1 cellular context compared by ENCODE assay signal in genomic region chr2:170744248-170745002, GRCh38.
TF ChIP-seq lines count a peak whose summit lies in the region.

No MANE protein-coding gene starts in this region.

TF ChIP-seq in HepG2, 621 proteins besides CTCF, POLR2A, EP300 and RAD21 (continued from another document and continues in another):
- TF ChIP-seq CBFB (CRISPR knock-in tag; IDR thresholded peaks at IDR 0.05): 0 out of 2 replicates have a peak, but pooled peaks have one; percentile 55
- TF ChIP-seq ZNF260 (CRISPR knock-in tag; IDR thresholded peaks at IDR 0.05; ENCODE audit: borderline replicate concordance, low read depth): no peak
- TF ChIP-seq TAF1 (CRISPR knock-in tag; IDR thresholded peaks at IDR 0.05): peak; percentile 36; the same call in 1 of the 2 replicates
- peak; percentile 65; the same call in 1 of the 2 replicates for TF ChIP-seq ZMYM3 (CRISPR knock-in tag; IDR thresholded peaks at IDR 0.05)
- TF ChIP-seq ZFP90 (CRISPR knock-in tag; IDR thresholded peaks at IDR 0.05; ENCODE audit: borderline replicate concordance): 0 out of 2 replicates have a peak, but pooled peaks have one; percentile 58
- TF ChIP-seq RARA (CRISPR knock-in tag; IDR thresholded peaks at IDR 0.05): peak; percentile 34; the same call in 1 of the 2 replicates
- no peak for TF ChIP-seq MYC (CRISPR knock-in tag; IDR thresholded peaks at IDR 0.05; ENCODE audit: borderline replicate concordance)
- no peak for TF ChIP-seq ZNF572 (CRISPR knock-in tag; IDR thresholded peaks at IDR 0.05)
- peak; percentile 47; the same call in 1 of the 2 replicates for TF ChIP-seq SIX1 (CRISPR knock-in tag; IDR thresholded peaks at IDR 0.05; ENCODE audit: borderline replicate concordance)
- no peak for TF ChIP-seq CSRNP2 (CRISPR knock-in tag; conservative IDR thresholded peaks at IDR 0.05; ENCODE audit: low read depth)
- TF ChIP-seq SIN3A (IDR thresholded peaks at IDR 0.05; ENCODE audit: borderline replicate concordance, low read depth, low read length): 0 out of 2 replicates have a peak, but pooled peaks have one; percentile 27
- TF ChIP-seq ZFP37 (CRISPR knock-in tag; IDR thresholded peaks at IDR 0.05; ENCODE audit: borderline replicate concordance): no peak
- TF ChIP-seq MIXL1 (CRISPR knock-in tag; IDR thresholded peaks at IDR 0.05): 0 out of 2 replicates have a peak, but pooled peaks have one; percentile 36
- peak; percentile 15; the same call in 1 of the 2 replicates for TF ChIP-seq HNF1A (IDR thresholded peaks at IDR 0.05; ENCODE audit: low read depth)
- peak; percentile 57; the same call in 1 of the 2 replicates for TF ChIP-seq HNF1A (CRISPR knock-in tag; IDR thresholded peaks at IDR 0.05; ENCODE audit: borderline replicate concordance)
- TF ChIP-seq ZBTB33 (CRISPR knock-in tag; IDR thresholded peaks at IDR 0.05): peak; percentile 63; the same call in 1 of the 2 replicates
- peak; percentile 62 for TF ChIP-seq GATAD1 (CRISPR knock-in tag; IDR thresholded peaks at IDR 0.05)
- no peak for TF ChIP-seq DZIP1 (CRISPR knock-in tag; IDR thresholded peaks at IDR 0.05)
- no peak for TF ChIP-seq MZF1 (CRISPR knock-in tag; IDR thresholded peaks at IDR 0.05; ENCODE audit: borderline replicate concordance)
- peak; percentile 83; the same call in 1 of the 2 replicates for TF ChIP-seq YEATS2 (CRISPR knock-in tag; IDR thresholded peaks at IDR 0.05; ENCODE audit: borderline replicate concordance)
- TF ChIP-seq ZBTB7B (CRISPR knock-in tag; IDR thresholded peaks at IDR 0.05): 0 out of 2 replicates have a peak, but pooled peaks have one; percentile 63
- peak; percentile 74 for TF ChIP-seq NFKBIZ (CRISPR knock-in tag; IDR thresholded peaks at IDR 0.05)
- TF ChIP-seq FOXJ3 (CRISPR knock-in tag; IDR thresholded peaks at IDR 0.05; ENCODE audit: borderline replicate concordance): peak; percentile 91; the same call in 1 of the 2 replicates
- TF ChIP-seq ZFP36L1 (CRISPR knock-in tag; IDR thresholded peaks at IDR 0.05): peak; percentile 24; the same call in 1 of the 2 replicates
- no peak for TF ChIP-seq CENPX (CRISPR knock-in tag; IDR thresholded peaks at IDR 0.05)
- TF ChIP-seq ZNF652 (CRISPR knock-in tag; IDR thresholded peaks at IDR 0.05; ENCODE audit: borderline replicate concordance, low read depth): no peak
- no peak for TF ChIP-seq ZHX1 (CRISPR knock-in tag; IDR thresholded peaks at IDR 0.05; ENCODE audit: low read depth)
- 0 out of 2 replicates have a peak, but pooled peaks have one; percentile 55 for TF ChIP-seq MYNN (CRISPR knock-in tag; IDR thresholded peaks at IDR 0.05; ENCODE audit: low read depth)
- peak; percentile 78; the same call in 1 of the 2 replicates for TF ChIP-seq AHDC1 (CRISPR knock-in tag; IDR thresholded peaks at IDR 0.05; ENCODE audit: borderline replicate concordance)
- 0 out of 2 replicates have a peak, but pooled peaks have one; percentile 30 for TF ChIP-seq GFI1 (CRISPR knock-in tag; IDR thresholded peaks at IDR 0.05; ENCODE audit: borderline replicate concordance)
- TF ChIP-seq ZNF614 (CRISPR knock-in tag; IDR thresholded peaks at IDR 0.05; ENCODE audit: borderline replicate concordance): peak; percentile 96
- TF ChIP-seq ZKSCAN8 (CRISPR knock-in tag; IDR thresholded peaks at IDR 0.05; ENCODE audit: borderline replicate concordance): peak; percentile 73; the same call in 1 of the 2 replicates
- peak; percentile 73; the same call in 1 of the 2 replicates for TF ChIP-seq HDAC2 (CRISPR knock-in tag; IDR thresholded peaks at IDR 0.05)
- TF ChIP-seq ZNF331 (CRISPR knock-in tag; IDR thresholded peaks at IDR 0.05): peak; percentile 97
- 0 out of 2 replicates have a peak, but pooled peaks have one; percentile 2 for TF ChIP-seq ZNF629 (CRISPR knock-in tag; conservative IDR thresholded peaks at IDR 0.05)
- TF ChIP-seq ZNF839 (CRISPR knock-in tag; IDR thresholded peaks at IDR 0.05; ENCODE audit: borderline replicate concordance): no peak
- TF ChIP-seq ELF3 (CRISPR knock-in tag; IDR thresholded peaks at IDR 0.05): peak; percentile 91
- peak; percentile 52; the same call in 1 of the 2 replicates for TF ChIP-seq ZSCAN21 (CRISPR knock-in tag; IDR thresholded peaks at IDR 0.05; ENCODE audit: borderline replicate concordance)
- TF ChIP-seq HNF1B (CRISPR knock-in tag; IDR thresholded peaks at IDR 0.05): 0 out of 2 replicates have a peak, but pooled peaks have one; percentile 11
